In genomic region chr12:17992002-17992656, GRCh38 we compare ENCODE assay signal across 8 cellular contexts.
DNase-seq lines count a peak whose midpoint lies in the region; ATAC-seq, FAIRE-seq and TF ChIP-seq lines count a peak whose summit lies in the region.

No MANE protein-coding gene starts in this region.

- TF ChIP-seq CTCF in osteoblast (IDR thresholded peaks at IDR 0.05; ENCODE audit: extremely low read depth, low read depth, low read length) (peak; percentile 84), natural killer cell (IDR thresholded peaks at IDR 0.05) (no peak)

- intact Hi-C loops in natural killer cell (cut with micrococcal nuclease), result no loop called here

- H3K27me3 ChIP-seq in osteoblast (ENCODE audit: insufficient read depth, low read length), result no peaks in the 10 kb centered on the region

- H2AFZ ChIP-seq in osteoblast (ENCODE audit: low read length), result no peak overlapping the region

- POLR2A ChIA-PET in activated CD4-positive, alpha-beta T cell treated with anti-CD3 and anti-CD28 coated beads, Interleukin-2, amount 10 ng/mL, durations not matched to agents 7 days and 5 days (lab: Charles Lee), result no interaction called here

- H3K4me1 Mint-ChIP-seq in activated CD4-positive, alpha-beta T cell treated with anti-CD3 and anti-CD28 coated beads, Interleukin-2, amount 10 ng/mL, durations not matched to agents 7 days and 5 days, result no peaks in the 10 kb centered on the region
- no peaks in the 10 kb centered on the region for H3K4me1 Mint-ChIP-seq in natural killer cell

- H3K36me3 ChIP-seq in osteoblast (ENCODE audit: insufficient read depth, low read length), result no peaks in the 10 kb centered on the region

- no peak overlapping the region for H3K27ac Mint-ChIP-seq in activated CD4-positive, alpha-beta T cell treated with anti-CD3 and anti-CD28 coated beads, Interleukin-2, amount 10 ng/mL, durations not matched to agents 7 days and 5 days
- H3K27ac Mint-ChIP-seq in natural killer cell, result no peak overlapping the region

- H3K4me3 ChIP-seq in osteoblast (ENCODE audit: insufficient read depth, low read length), result no peak overlapping the region

- H3K9me3 Mint-ChIP-seq in activated CD4-positive, alpha-beta T cell treated with anti-CD3 and anti-CD28 coated beads, Interleukin-2, amount 10 ng/mL, durations not matched to agents 7 days and 5 days, result no peaks in the 10 kb centered on the region
- peaks cover 3 to 6% of the 10 kb centered on the region in 2 donors for H3K9me3 Mint-ChIP-seq in natural killer cell

- H3K4me2 ChIP-seq in osteoblast (ENCODE audit: insufficient read depth, low read length), result no peak overlapping the region

- H4K20me1 ChIP-seq in osteoblast (ENCODE audit: insufficient read depth, low read length), result no peaks in the 10 kb centered on the region

- H3K4me1 ChIP-seq in osteoblast (ENCODE audit: insufficient read depth, low read length), result no peaks in the 10 kb centered on the region

- no peak overlapping the region for H3K4me3 Mint-ChIP-seq in activated CD4-positive, alpha-beta T cell treated with anti-CD3 and anti-CD28 coated beads, Interleukin-2, amount 10 ng/mL, durations not matched to agents 7 days and 5 days
- no peak overlapping the region for H3K4me3 Mint-ChIP-seq in natural killer cell

- H3K9me3 ChIP-seq in osteoblast (ENCODE audit: low read depth, low read length), result no peaks in the 10 kb centered on the region

- CTCF ChIA-PET in activated CD4-positive, alpha-beta T cell treated with anti-CD3 and anti-CD28 coated beads, Interleukin-2, amount 10 ng/mL, durations not matched to agents 7 days and 5 days (lab: Charles Lee), result interaction anchor here (1.3 kb wide), 2 partner anchors 12 to 26 kb away, joined by 3 read pairs; no protein-coding TSS in a partner anchor

- H3K27me3 Mint-ChIP-seq in activated CD4-positive, alpha-beta T cell treated with anti-CD3 and anti-CD28 coated beads, Interleukin-2, amount 10 ng/mL, durations not matched to agents 7 days and 5 days, result no peaks in the 10 kb centered on the region
- H3K27me3 Mint-ChIP-seq in natural killer cell (ENCODE audit: low read depth in 2 of 2), result no peaks in the 10 kb centered on the region

- DNase-seq in activated CD4-positive, alpha-beta T cell treated with anti-CD3 and anti-CD28 coated beads, Interleukin-2, amount 10 ng/mL, durations not matched to agents 7 days and 5 days, result peak; percentile 20
- no peak for DNase-seq in activated CD4-positive, alpha-beta T cell treated with anti-CD3 and anti-CD28 coated beads for 4 hours
- peak; percentile 38 for DNase-seq in HT1080 (ENCODE audit: low read depth)
- DNase-seq in OCI-M1 (lab: John Stamatoyannopoulos, UW), result peak; percentile 78
- DNase-seq in osteoblast (ENCODE audit: insufficient read length, low spot score, missing footprints), result no peak
- no peak for DNase-seq in natural killer cell

- FAIRE-seq in endometrium (lab: Jason Lieb, UNC), result peak; percentile 87

- no peaks in the 10 kb centered on the region for H3K79me2 ChIP-seq in osteoblast (ENCODE audit: insufficient read depth, low read length)

- H3K36me3 Mint-ChIP-seq in activated CD4-positive, alpha-beta T cell treated with anti-CD3 and anti-CD28 coated beads, Interleukin-2, amount 10 ng/mL, durations not matched to agents 7 days and 5 days (ENCODE audit: low read depth), result no peaks in the 10 kb centered on the region
- no peaks in the 10 kb centered on the region for H3K36me3 Mint-ChIP-seq in natural killer cell

- ATAC-seq in GM21737 (IDR thresholded peaks at IDR 0.05; ENCODE audit: unreplicated experiment) (peak; percentile 91), natural killer cell (no peak)

- H3K27ac ChIP-seq in osteoblast (ENCODE audit: low read depth, low read length), result no peak overlapping the region

Comparison
In these comparisons a context has a peak if more than half of its experiments do, and no peak if none do; other contexts are left out.
1. DNase-seq: peak in activated CD4-positive, alpha-beta T cell treated with anti-CD3 and anti-CD28 coated beads, Interleukin-2, amount 10 ng/mL, durations not matched to agents 7 days and 5 days (single experiment), HT1080 (single experiment) and OCI-M1 (single experiment); none in activated CD4-positive, alpha-beta T cell treated with anti-CD3 and anti-CD28 coated beads for 4 hours (0 of 2), osteoblast (single experiment) and natural killer cell (single experiment).